ENCODE assay signal across 13 cellular contexts in the genomic region with DNA sequence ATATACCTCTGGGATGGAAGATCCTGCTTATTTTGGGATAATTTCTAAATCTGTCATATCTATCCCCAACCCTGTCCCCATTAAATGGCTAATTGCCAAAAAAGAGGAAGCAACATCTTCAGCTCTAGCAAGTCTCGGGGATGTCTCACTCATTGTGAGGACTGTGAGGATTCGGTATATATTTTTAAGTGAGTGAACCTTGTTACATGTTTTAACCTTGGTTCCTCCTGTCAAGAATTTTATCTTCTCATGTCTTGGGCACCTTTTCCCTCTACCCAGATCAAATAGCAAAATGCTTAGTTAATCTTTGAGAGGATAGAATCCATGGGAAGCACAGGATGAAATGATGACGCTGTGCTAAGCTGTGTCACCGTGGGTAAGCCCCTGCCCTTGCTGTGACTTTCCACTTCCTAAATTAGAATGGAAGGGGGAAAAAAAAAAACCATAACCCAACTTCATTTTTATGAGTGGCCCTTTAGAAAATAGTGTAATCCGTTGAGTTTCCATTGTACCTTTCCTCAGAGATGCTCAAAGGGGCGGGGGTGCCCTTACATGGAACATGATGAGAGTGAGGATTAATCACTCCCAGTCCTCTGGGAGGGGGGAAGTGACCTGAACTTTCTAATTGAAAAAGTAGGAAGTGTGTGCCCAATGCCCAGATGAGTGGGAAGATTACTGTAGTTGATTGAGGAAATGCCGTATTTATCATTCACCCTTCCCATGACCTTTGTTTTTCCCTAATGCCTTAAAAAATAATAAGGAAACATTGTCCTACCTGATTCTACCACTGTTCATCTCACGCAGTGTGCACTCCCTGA. TPM values are rescaled to one million over a fixed set of nuclear protein-coding genes. Genes with fewer than 3 reads are reported as not detected.
DNase-seq lines count a peak whose midpoint lies in the region; ATAC-seq, FAIRE-seq and TF ChIP-seq lines count a peak whose summit lies in the region.
"Had no signal": no experiment of that assay in that cellular context is flagged by ENCODE, and none has a peak within 500 bp of the region (broad histone marks: within the 10 kb centered on the region; RNA-seq: fewer than 3 reads in every experiment).

No MANE protein-coding gene starts in this region.

- H3K27ac ChIP-seq in K562 (ENCODE audit: extremely low read depth, low read depth, low read length) = no peak overlapping the region
- no peak overlapping the region for H3K27ac ChIP-seq in trophoblast cell (ENCODE audit: low read depth, low read length)
- no peak overlapping the region for H3K27ac ChIP-seq in neural progenitor cell

- WGBS in K562 (ENCODE audit: insufficient coverage, low coverage, missing lambda C conversion rate) = 58% methylated on average over 8 of the region's 8 CpGs
- no CpG with 5 or more reads among the region's 8 CpGs for WGBS in trophoblast cell (ENCODE audit: extremely low coverage, insufficient coverage, insufficient read length)

- DNase-seq in NOMO-1 (lab: John Stamatoyannopoulos, UW; ENCODE audit: unreplicated experiment in 2 of 2) = peak; percentile 9 to 45
- DNase-seq in NOMO-1 treated with DMSO at 0.1 percent for 48 hours (lab: John Stamatoyannopoulos, UW; ENCODE audit: unreplicated experiment) = no peak
- no peak for DNase-seq in GM19239 (ENCODE audit: insufficient read length, low spot score)
- no peak for DNase-seq in K562 (ENCODE audit: extremely low read depth in 1 of 4, low spot score in 3 of 4)
- DNase-seq in trophoblast cell = peak in 1 of 2 donors; percentile 24
- DNase-seq in sciatic nerve (ENCODE audit: low spot score) = no peak
- no peak for DNase-seq in neural progenitor cell (ENCODE audit: low spot score)
- DNase-seq: activated CD4-positive, alpha-beta T cell treated with anti-CD3 and anti-CD28 coated beads for 4 hours; amygdala; GOT3; NCI-H2107; occipital lobe had no signal

- peaks cover 64% of the 10 kb centered on the region for H3K4me1 Mint-ChIP-seq in neural progenitor cell

- H3K36me3 Mint-ChIP-seq in neural progenitor cell = peaks cover 14% of the 10 kb centered on the region

- in situ Hi-C loops in K562 (cut with MboI) = no loop called here

- no peak overlapping the region for H2BK5ac ChIP-seq in trophoblast cell (ENCODE audit: low read depth, low read length, poor library complexity)

- H3F3A ChIP-seq in neural progenitor cell (ENCODE audit: low read depth) = peaks cover 4% of the 10 kb centered on the region

- no peaks in the 10 kb centered on the region for H3K9me3 Mint-ChIP-seq in neural progenitor cell

- H3K79me2 ChIP-seq in K562 (ENCODE audit: control insufficient read depth, insufficient read depth, low read length) = peaks cover 90% of the 10 kb centered on the region
- H3K79me2 ChIP-seq in trophoblast cell (ENCODE audit: control insufficient read depth, insufficient read depth, low read length, poor library complexity) = peaks cover 10% of the 10 kb centered on the region
- peaks cover 88% of the 10 kb centered on the region for H3K79me2 ChIP-seq in neural progenitor cell (ENCODE audit: low read depth)

- no peak overlapping the region for H4K91ac ChIP-seq in trophoblast cell (ENCODE audit: low read depth, low read length)

- H3K4ac ChIP-seq in trophoblast cell (ENCODE audit: low read depth, low read length) = peak overlapping the region; percentile 76

- no peak overlapping the region for H4K8ac ChIP-seq in trophoblast cell (ENCODE audit: low read depth, low read length)

- TF ChIP-seq EP300 in K562 (IDR thresholded peaks at IDR 0.05; ENCODE audit: low read length) = no peak

- no peak overlapping the region for H3K4me3 Mint-ChIP-seq in neural progenitor cell

- H3K27me3 ChIP-seq in K562 (ENCODE audit: control insufficient read depth in 2 of 2, insufficient read depth in 2 of 2, low read length in 2 of 2) (no peaks in the 10 kb centered on the region), trophoblast cell (ENCODE audit: insufficient read depth, low read length) (no peaks in the 10 kb centered on the region), neural progenitor cell (no peaks in the 10 kb centered on the region)

- BruUV-seq in K562 (replicated peaks; lab: Mats Ljungman, UMichigan) = no TSS peak

- no peak overlapping the region for H4K12ac ChIP-seq in trophoblast cell (ENCODE audit: low read depth, low read length)

- no peak for TF ChIP-seq RAD21 in K562 (CRISPR knock-in tag; conservative IDR thresholded peaks at IDR 0.05 in 1 of 2, IDR thresholded peaks at IDR 0.05 in 1 of 2)

- no peak overlapping the region for H3K23ac ChIP-seq in trophoblast cell (ENCODE audit: low read length)

- peaks cover 10 to 76% of the 10 kb centered on the region in 2 experiments; a peak in 4 of 5 replicates for H3K4me1 ChIP-seq in K562 (replicated peaks in 1 of 2; ENCODE audit: control insufficient read depth in 2 of 2, insufficient read depth in 2 of 2, low read length in 2 of 2)
- H3K4me1 ChIP-seq in trophoblast cell (ENCODE audit: control insufficient read depth in 1 of 2, insufficient read depth in 2 of 2, low read length in 2 of 2) = peaks cover 4 to 20% of the 10 kb centered on the region in 2 experiments
- peaks cover 56% of the 10 kb centered on the region for H3K4me1 ChIP-seq in neural progenitor cell

- TF ChIP-seq CTCF in K562 (IDR thresholded peaks at IDR 0.05 in 2 of 3, conservative IDR thresholded peaks at IDR 0.05 in 1 of 3; ENCODE audit: insufficient read depth in 2 of 3, low read depth in 1 of 3, low read length in 3 of 3) (no peak), neural progenitor cell (IDR thresholded peaks at IDR 0.05) (no peak)

- H2BK120ac ChIP-seq in trophoblast cell (ENCODE audit: insufficient read depth, low read length, poor library complexity) = no peak overlapping the region

- H3K27ac Mint-ChIP-seq in neural progenitor cell = no peak overlapping the region

- CTCF ChIA-PET in K562 (lab: Yijun Ruan, JAX; ENCODE audit: low intra/inter-chr PET ratio) = no interaction called here

- POLR2A ChIA-PET in K562 (lab: Yijun Ruan, JAX) = interaction anchor here (0.5 to 2.7 kb wide), 13 partner anchors 9 to 870 kb away, joined by 3 to 18 read pairs (median 3); no protein-coding TSS in a partner anchor

- H3K27me3 Mint-ChIP-seq in neural progenitor cell (ENCODE audit: insufficient read depth, low read depth) = no peaks in the 10 kb centered on the region

- TF ChIP-seq POLR2A in K562 (conservative IDR thresholded peaks at IDR 0.05) = no peak

- H3K4me2 ChIP-seq in K562 (ENCODE audit: insufficient read depth, low read length) (no peak overlapping the region), trophoblast cell (ENCODE audit: low read length) (no peak overlapping the region), neural progenitor cell (no peak overlapping the region)

- intact Hi-C loops in K562 (cut with micrococcal nuclease) (no loop called here), sciatic nerve (cut with DNase I) (no loop called here)

- H3K9me1 ChIP-seq in K562 (ENCODE audit: control insufficient read depth, insufficient read depth, low read length) = peaks cover 13% of the 10 kb centered on the region

- no peak for ATAC-seq in K562
- no peak for ATAC-seq in sciatic nerve
- no peak for ATAC-seq in GM21737 (IDR thresholded peaks at IDR 0.05; ENCODE audit: unreplicated experiment)

- H3K9ac ChIP-seq in K562 (ENCODE audit: insufficient read depth in 1 of 2, low read depth in 2 of 2, low read length in 2 of 2) (no peak overlapping the region), trophoblast cell (ENCODE audit: low read length) (no peak overlapping the region), neural progenitor cell (no peak overlapping the region)

- H2BK12ac ChIP-seq in trophoblast cell (ENCODE audit: low read length) = no peak overlapping the region

- H3K9me3 ChIP-seq in K562 (replicated peaks; ENCODE audit: control insufficient read depth, insufficient read depth, low read depth, low read length) = no peaks in the 10 kb centered on the region
- H3K9me3 ChIP-seq in trophoblast cell (ENCODE audit: insufficient read depth, low read depth, low read length) = no peaks in the 10 kb centered on the region
- H3K9me3 ChIP-seq in neural progenitor cell (ENCODE audit: low read depth) = no peaks in the 10 kb centered on the region

- no peak overlapping the region for H2AFZ ChIP-seq in K562 (ENCODE audit: low read depth, low read length)
- no peak overlapping the region for H2AFZ ChIP-seq in trophoblast cell (ENCODE audit: insufficient read depth, low read length, poor library complexity)
- no peak overlapping the region for H2AFZ ChIP-seq in neural progenitor cell (replicated peaks)

- H3K36me3 ChIP-seq in K562 (ENCODE audit: control insufficient read depth, insufficient read depth, low read length) (peaks cover 50% of the 10 kb centered on the region), trophoblast cell (ENCODE audit: control insufficient read depth in 1 of 2, insufficient read depth in 2 of 2, low read length in 2 of 2) (peaks cover 2 to 8% of the 10 kb centered on the region in 2 experiments), neural progenitor cell (peaks cover 8% of the 10 kb centered on the region)

- no peak overlapping the region for H3K4me3 ChIP-seq in K562
- H3K4me3 ChIP-seq in trophoblast cell (ENCODE audit: low read depth, low read length) = no peak overlapping the region
- H3K4me3 ChIP-seq in neural progenitor cell = no peak overlapping the region

- H3K79me1 ChIP-seq in trophoblast cell (ENCODE audit: low read length) = peaks cover 1% of the 10 kb centered on the region

- H3K14ac ChIP-seq in trophoblast cell (ENCODE audit: low read length) = no peak overlapping the region

- FAIRE-seq in GM19239 (lab: Jason Lieb, UNC) (peak; percentile 21), K562 (lab: Jason Lieb, UNC) (no peak)

- no peak overlapping the region for H2AK5ac ChIP-seq in trophoblast cell (ENCODE audit: low read length)

- H3K18ac ChIP-seq in trophoblast cell (ENCODE audit: low read length) = no peak overlapping the region

- peaks cover 66% of the 10 kb centered on the region for H4K20me1 ChIP-seq in K562 (replicated peaks; ENCODE audit: control insufficient read depth, insufficient read depth, low read length)
- peaks cover 88% of the 10 kb centered on the region for H4K20me1 ChIP-seq in neural progenitor cell (ENCODE audit: low read depth)

RNA-seq across cellular contexts. Expression of a gene that starts 7.7 kb away (rescaled TPM):
- total RNA-seq in K562 (2011; cell fraction: chromatin; rRNA removed; ENCODE audit: low replicate concordance) = 725 and 867 TPM in 2 replicates
- 1,035 and 1,106 TPM in 2 replicates for total RNA-seq in K562 (2011; cell fraction: nucleolus; rRNA removed)
- total RNA-seq in K562 (2011; cell fraction: nucleoplasm; rRNA removed) = 881 and 968 TPM in 2 replicates
- total RNA-seq in K562 (2014; rRNA removed) (234 and 262 TPM in 2 replicates), K562 (2014; rRNA removed; fragmentation: Illumina TruSeq; extraction: Trizol) (109 and 122 TPM in 2 replicates), K562 (2015; rRNA removed; fragmentation: Illumina TruSeq; extraction: Trizol) (99.3 and 103 TPM in 2 replicates), K562 (2021) (319 and 354 TPM in 2 replicates), sciatic nerve (251 TPM), neural progenitor cell (ENCODE audit: low replicate concordance) (61.5 and 92.5 TPM in 2 replicates)
- polyA plus RNA-seq in K562 (2011; rRNA removed) (358 and 513 TPM in 2 replicates), K562 (2014; fragmentation: Illumina TruSeq; extraction: Trizol) (358 and 388 TPM in 2 replicates), K562 (2014; fragmentation: Nextera tagmentation; extraction: Ambion mirVana) (100 to 1,000 TPM; 113 to 135 TPM), K562 (2014; rRNA removed) (261 and 293 TPM in 2 replicates)
- polyA plus RNA-seq in K562 (2011; cell fraction: cytosol; rRNA removed) = 378 and 399 TPM in 2 replicates
- 255 and 257 TPM in 2 replicates for polyA plus RNA-seq in K562 (2011; cell fraction: nucleus; rRNA removed)
- polyA plus RNA-seq in K562 (2012) = 185 and 295 TPM in 2 replicates
- polyA minus RNA-seq in K562 (2011; rRNA and poly(A)+ RNA removed) = 616 and 874 TPM in 2 replicates
- 258 and 300 TPM in 2 replicates for polyA minus RNA-seq in K562 (2011; cell fraction: cytosol; rRNA and poly(A)+ RNA removed)
- 138 and 192 TPM in 2 replicates for polyA minus RNA-seq in K562 (2011; cell fraction: nucleus; rRNA and poly(A)+ RNA removed)
- 247 and 256 TPM in 2 replicates for polyA plus RNA-seq in trophoblast cell (2013)

Comparison
In these comparisons a context has a peak if more than half of its experiments do, and no peak if none do; other contexts are left out.
1. DNase-seq: peak in NOMO-1 (2 of 2); none in NOMO-1 treated with DMSO at 0.1 percent for 48 hours (single experiment), GM19239 (single experiment), K562 (0 of 4), sciatic nerve (single experiment) and neural progenitor cell (single experiment).